28 cellular contexts compared by ENCODE assay signal in the genomic region with DNA sequence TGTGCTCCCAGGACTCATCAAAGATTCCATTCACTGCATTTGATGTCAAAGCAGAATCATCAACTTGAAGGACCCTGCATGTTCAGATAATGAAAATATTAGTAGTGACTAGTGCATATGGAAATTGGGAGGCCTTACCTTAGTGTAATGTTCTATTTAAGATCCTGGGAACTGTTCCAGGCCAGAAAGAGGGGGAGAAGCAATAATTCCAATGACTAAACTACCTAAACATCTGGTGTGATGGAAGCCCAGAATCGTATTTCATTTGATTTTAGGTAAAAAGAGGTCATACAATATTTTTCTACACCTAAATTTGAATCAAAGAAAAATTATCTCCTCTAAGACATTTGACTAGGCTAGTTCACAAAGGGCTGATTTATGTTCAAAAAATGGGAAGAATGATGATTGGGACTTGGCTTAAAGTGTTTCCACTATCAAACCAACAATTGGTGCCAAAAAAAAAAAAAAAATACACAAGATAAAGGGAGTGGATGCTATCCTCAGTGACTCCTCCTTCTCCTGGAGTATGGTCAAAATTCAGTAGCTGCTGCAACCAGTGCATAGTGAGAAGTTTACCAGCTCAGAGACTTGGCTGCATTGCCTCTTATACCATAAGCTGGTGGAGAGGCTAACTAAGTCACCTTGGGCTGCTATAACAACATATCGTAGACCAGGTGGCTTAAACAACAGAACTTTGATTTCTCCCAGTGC.
A peak's percentile ranks its signal among the peaks of the same experiment; 100 is the strongest.
DNase-seq lines count a peak whose midpoint lies in the region; TF ChIP-seq lines count a peak whose summit lies in the region.
"Had no signal": no experiment of that assay in that cellular context is flagged by ENCODE, and none has a peak within 500 bp of the region (broad histone marks: within the 10 kb centered on the region; RNA-seq: fewer than 3 reads in every experiment).

No MANE protein-coding gene starts in this region.

- no TSS peak for BruUV-seq in PC-9 (replicated peaks; lab: Mats Ljungman, UMichigan)

- TF ChIP-seq CTCF in brain microvascular endothelial cell (IDR thresholded peaks at IDR 0.05; ENCODE audit: low read depth, low read length, missing control alignments), result no peak
- no peak for TF ChIP-seq CTCF in PC-9 (conservative IDR thresholded peaks at IDR 0.05)

- H3K18ac ChIP-seq in mesenchymal stem cell (ENCODE audit: low read depth in 1 of 2, low read length in 2 of 2), result no peak overlapping the region

- H4K91ac ChIP-seq in mesenchymal stem cell (ENCODE audit: low read length), result no peak overlapping the region

- no peaks in the 10 kb centered on the region for H3K79me2 ChIP-seq in PC-9 (ENCODE audit: low read depth)

- H3F3A ChIP-seq in PC-9 (ENCODE audit: insufficient read depth, low read depth), result no peaks in the 10 kb centered on the region

- H3K4me3 ChIP-seq in brain microvascular endothelial cell (ENCODE audit: low read depth, low read length) (no peak overlapping the region), mesenchymal stem cell (ENCODE audit: insufficient read depth in 1 of 2, low read depth in 1 of 2, low read length in 2 of 2) (no peak overlapping the region), PC-9 (no peak overlapping the region)
- H3K4me3 ChIP-seq: A549, dorsolateral prefrontal cortex, lower lobe of right lung, tibial artery had no signal

- CTCF ChIA-PET in PC-9 (lab: Charles Lee), result no interaction called here

- no peak overlapping the region for H3K14ac ChIP-seq in mesenchymal stem cell (ENCODE audit: low read length in 2 of 2)

- in situ Hi-C loops in brain microvascular endothelial cell (cut with HindIII; ENCODE audit: low pct_ligation_motif_present, low sequenced_read_pairs) (no loop called here), G401 (cut with HindIII; ENCODE audit: low sequenced_read_pairs) (no loop called here)

- H3K27me3 ChIP-seq in brain microvascular endothelial cell (replicated peaks), result no peaks in the 10 kb centered on the region
- no peaks in the 10 kb centered on the region for H3K27me3 ChIP-seq in mesenchymal stem cell (ENCODE audit: control insufficient read depth in 1 of 2, insufficient read depth in 1 of 2, low read length in 2 of 2)
- no peaks in the 10 kb centered on the region for H3K27me3 ChIP-seq in PC-9 (ENCODE audit: insufficient read depth, low read depth)
- H3K27me3 ChIP-seq: BE2C, dorsolateral prefrontal cortex, tibial artery had no signal

- no peak overlapping the region for H3K23ac ChIP-seq in mesenchymal stem cell (ENCODE audit: low read length in 2 of 2)

- no peak overlapping the region for H2BK120ac ChIP-seq in mesenchymal stem cell (ENCODE audit: low read depth, low read length)

- no peak overlapping the region for H2BK5ac ChIP-seq in mesenchymal stem cell (ENCODE audit: low read depth, low read length, poor library complexity, severe bottlenecking)

- intact Hi-C loops in PC-9 (cut with micrococcal nuclease; ENCODE audit: unreplicated experiment), result no loop called here

- H4K20me1 ChIP-seq in PC-9 (ENCODE audit: insufficient read depth), result no peaks in the 10 kb centered on the region

- no peak overlapping the region for H3K4ac ChIP-seq in mesenchymal stem cell (ENCODE audit: low read depth in 1 of 2, low read length in 2 of 2)

- no peak overlapping the region for H2AK5ac ChIP-seq in mesenchymal stem cell (ENCODE audit: low read length, severe bottlenecking)

- H3K9me2 ChIP-seq in PC-9 (ENCODE audit: insufficient read depth), result no peaks in the 10 kb centered on the region

- no peaks in the 10 kb centered on the region for H3K4me1 ChIP-seq in mesenchymal stem cell (ENCODE audit: control insufficient read depth, insufficient read depth, low read depth, low read length)
- no peaks in the 10 kb centered on the region for H3K4me1 ChIP-seq in PC-9 (replicated peaks; ENCODE audit: insufficient read depth)
- H3K4me1 ChIP-seq: A549, BE2C, lower lobe of right lung, tibial artery had no signal

- no peak overlapping the region for H3K9ac ChIP-seq in mesenchymal stem cell (ENCODE audit: low read length)

- H2BK15ac ChIP-seq in mesenchymal stem cell (ENCODE audit: low read depth, poor library complexity, severe bottlenecking), result no peak overlapping the region

- H4K8ac ChIP-seq in mesenchymal stem cell (ENCODE audit: low read length), result no peak overlapping the region

- H2AFZ ChIP-seq in mesenchymal stem cell (ENCODE audit: low read depth, low read length) (no peak overlapping the region), PC-9 (no peak overlapping the region)

- POLR2A ChIA-PET in PC-9 (lab: Charles Lee; ENCODE audit: unreplicated experiment), result no interaction called here

- 94% methylated on average over 1 of the region's 2 CpGs for WGBS in mesenchymal stem cell

- no peaks in the 10 kb centered on the region for H3K79me1 ChIP-seq in mesenchymal stem cell (replicated peaks; ENCODE audit: low read length, poor library complexity, severe bottlenecking)

- DNase-seq in DMS 273 (lab: John Stamatoyannopoulos, UW; ENCODE audit: unreplicated experiment) (peak; percentile 34), NCI-H1694 treated with DMSO at 0.1 percent for 48 hours (lab: John Stamatoyannopoulos, UW) (peak; percentile 11), brain microvascular endothelial cell (peak; percentile 28), iris pigment epithelial cell (ENCODE audit: low read depth) (peak; percentile 73), mesenteric fat pad (ENCODE audit: low spot score) (no peak), mesenchymal stem cell (no peak), PC-9 (no peak), G401 (ENCODE audit: low spot score) (no peak)
- DNase-seq: activated B cell treated with CpG ODN at 0.5 μM for 24 hours; activated CD4-positive, alpha-beta T cell treated with anti-CD3 and anti-CD28 coated beads, Interleukin-2, amount 50 U/mL, for 4 hours; activated CD8-positive, alpha-beta memory T cell treated with anti-CD3 and anti-CD28 coated beads, Interleukin-2, amount 50 U/mL, for 48 hours; activated effector memory CD4-positive, alpha-beta T cell treated with Interleukin-2 at 50 U/mL for 16 hours; activated naive CD8-positive, alpha-beta T cell treated with anti-CD3 and anti-CD28 coated beads, Interleukin-2, amount 10 ng/mL, durations not matched to agents 7 days and 5 days; BE2C; caudate nucleus; COR-L47; dorsolateral prefrontal cortex; islet precursor cell; lower lobe of right lung; NCI-H1105 treated with DMSO at 0.1 percent for 48 hours; NCI-H2107; NCI-H526; nucleus accumbens; stimulated activated CD4-positive, alpha-beta T cell treated with anti-CD3 and anti-CD28 coated beads, Interleukin-4, amount 100 ng/mL, for 4 hours; stimulated activated naive CD8-positive, alpha-beta T cell treated with anti-CD3 and anti-CD28 coated beads, Interleukin-15, Interleukin-2, amounts not matched to agents 100 U/mL and 50 U/mL, for 24 hours; T1000; tibial artery had no signal

- H3K27ac ChIP-seq in brain microvascular endothelial cell (no peak overlapping the region), mesenchymal stem cell (ENCODE audit: low read length, poor library complexity, severe bottlenecking) (no peak overlapping the region), PC-9 (no peak overlapping the region)
- H3K27ac ChIP-seq: A549, dorsolateral prefrontal cortex, lower lobe of right lung, tibial artery had no signal

- no peak overlapping the region for H3K4me2 ChIP-seq in mesenchymal stem cell (ENCODE audit: low read length, poor library complexity, severe bottlenecking)
- H3K4me2 ChIP-seq in PC-9, result no peak overlapping the region
- H3K4me2 ChIP-seq: A549 had no signal

- no peak overlapping the region for H2BK12ac ChIP-seq in mesenchymal stem cell (ENCODE audit: low read length in 2 of 2)

- H3K9me3 ChIP-seq in mesenchymal stem cell (ENCODE audit: control insufficient read depth, low read length), result no peaks in the 10 kb centered on the region
- no peaks in the 10 kb centered on the region for H3K9me3 ChIP-seq in PC-9 (ENCODE audit: insufficient read depth, low read depth)
- H3K9me3 ChIP-seq: A549, BE2C, lower lobe of right lung, tibial artery had no signal

- H3K36me3 ChIP-seq in brain microvascular endothelial cell (replicated peaks) (no peaks in the 10 kb centered on the region), mesenchymal stem cell (ENCODE audit: control insufficient read depth in 1 of 2, insufficient read depth in 2 of 2, low read depth in 1 of 2, low read length in 2 of 2) (no peaks in the 10 kb centered on the region), PC-9 (ENCODE audit: low read depth) (no peaks in the 10 kb centered on the region)
- H3K36me3 ChIP-seq: BE2C, lower lobe of right lung, tibial artery had no signal

Comparison
In these comparisons a context has a peak if more than half of its experiments do, and no peak if none do; other contexts are left out.
1. DNase-seq: peak in DMS 273 (single experiment), NCI-H1694 treated with DMSO at 0.1 percent for 48 hours (single experiment), brain microvascular endothelial cell (single experiment) and iris pigment epithelial cell (single experiment); none in mesenteric fat pad (single experiment), mesenchymal stem cell (single experiment), PC-9 (0 of 2) and G401 (single experiment).